ENCODE assay signal across 13 cellular contexts in genomic region chr6:34383171-34383631, GRCh38. TPM values are rescaled to one million over a fixed set of nuclear protein-coding genes. Genes with fewer than 3 reads are reported as not detected.
DNase-seq lines count a peak whose midpoint lies in the region; ATAC-seq and TF ChIP-seq lines count a peak whose summit lies in the region.
"Had no signal": no experiment of that assay in that cellular context is flagged by ENCODE, and none has a peak within 500 bp of the region (broad histone marks: within the 10 kb centered on the region; RNA-seq: fewer than 3 reads in every experiment).

No MANE protein-coding gene starts in this region.

- H3F3A ChIP-seq in GM23338 (replicated peaks; ENCODE audit: low read depth) (no peaks in the 10 kb centered on the region), smooth muscle cell (ENCODE audit: low read depth) (peaks cover 13% of the 10 kb centered on the region)

- TF ChIP-seq POLR2A in adrenal gland (IDR thresholded peaks at IDR 0.05) (no peak), suprapubic skin (IDR thresholded peaks at IDR 0.05) (no peak)

- no peaks in the 10 kb centered on the region; the same call in 2 of the 3 replicates for H3K9me3 Mint-ChIP-seq in GM23338
- H3K9me3 Mint-ChIP-seq: activated T-helper 2 cell treated with anti-CD3 and anti-CD28 coated beads, Interferon-gamma antibody, Interleukin-2, Interleukin-4, amounts not matched to agents 10 μg/mL and 5 μg/mL and 100 μg/mL, durations not matched to agents 14 hours and 24 hours and 36 hours; effector memory CD8-positive, alpha-beta T cell had no signal

- peaks cover 32% of the 10 kb centered on the region for H3K4me1 Mint-ChIP-seq in GM23338

- no peak overlapping the region for H2AFZ ChIP-seq in GM23338
- no peak overlapping the region for H2AFZ ChIP-seq in smooth muscle cell (ENCODE audit: low read depth)

- no peaks in the 10 kb centered on the region for H3K27me3 Mint-ChIP-seq in GM23338 (ENCODE audit: insufficient read depth, low read depth, poor library complexity)
- H3K27me3 Mint-ChIP-seq: effector memory CD8-positive, alpha-beta T cell had no signal

- H3K4me3 ChIP-seq in GM23338 (no peak overlapping the region), adrenal gland (no peak overlapping the region), smooth muscle cell (no peak overlapping the region), suprapubic skin (no peak overlapping the region)

- H3K79me2 ChIP-seq in GM23338 (replicated peaks; ENCODE audit: insufficient read depth), result peaks cover 100% of the 10 kb centered on the region
- peaks cover 59% of the 10 kb centered on the region for H3K79me2 ChIP-seq in smooth muscle cell (ENCODE audit: low read depth)

- H3K27me3 ChIP-seq in GM23338 (ENCODE audit: insufficient read depth) (no peaks in the 10 kb centered on the region), adrenal gland (no peaks in the 10 kb centered on the region), smooth muscle cell (ENCODE audit: low read depth) (no peaks in the 10 kb centered on the region), suprapubic skin (no peaks in the 10 kb centered on the region)

- H3K4me1 ChIP-seq in GM23338 (ENCODE audit: insufficient read depth) (peaks cover 23% of the 10 kb centered on the region), adrenal gland (replicated peaks in 1 of 2) (peaks cover 20 to 53% of the 10 kb centered on the region in 2 donors), smooth muscle cell (ENCODE audit: low read depth) (peaks cover 13% of the 10 kb centered on the region), suprapubic skin (peaks cover 23% of the 10 kb centered on the region)

- H3K27ac ChIP-seq in GM23338 (ENCODE audit: low read depth) (peak overlapping the region; percentile 71; the same call in 1 of the 2 replicates), adrenal gland (peak overlapping the region; percentile 35 to 92 (median 77)), smooth muscle cell (ENCODE audit: low read depth) (peak overlapping the region; percentile 76), suprapubic skin (no peak overlapping the region)

- no peaks in the 10 kb centered on the region; the same call in 2 of the 3 replicates for H3K36me3 Mint-ChIP-seq in GM23338 (ENCODE audit: low read depth)

- WGBS in adrenal gland, 4 donors, result 52 to 61% (median 60%) methylated on average over 3 of the region's 3 CpGs
- 35% methylated on average over 3 of the region's 3 CpGs for WGBS in smooth muscle cell (ENCODE audit: low lambda C conversion rate)
- WGBS in suprapubic skin, result 70% methylated on average over 3 of the region's 3 CpGs

- no peak for TF ChIP-seq EP300 in suprapubic skin (IDR thresholded peaks at IDR 0.05)

- peak overlapping the region; percentile 64 for H3K9ac ChIP-seq in smooth muscle cell (ENCODE audit: low read depth)

- TF ChIP-seq CTCF in GM23338 (conservative IDR thresholded peaks at IDR 0.05; ENCODE audit: low read depth in 2 of 2), result no peak
- TF ChIP-seq CTCF in adrenal gland (IDR thresholded peaks at IDR 0.05), result no peak
- TF ChIP-seq CTCF in smooth muscle cell (IDR thresholded peaks at IDR 0.05; ENCODE audit: borderline replicate concordance, insufficient read depth, poor library complexity, severe bottlenecking), result no peak
- TF ChIP-seq CTCF in suprapubic skin (IDR thresholded peaks at IDR 0.05), result no peak

- peaks cover 36% of the 10 kb centered on the region; the same call in 1 of the 2 replicates for H4K20me1 ChIP-seq in GM23338 (replicated peaks; ENCODE audit: insufficient read depth)
- peaks cover 53% of the 10 kb centered on the region for H4K20me1 ChIP-seq in smooth muscle cell (ENCODE audit: low read depth)

- H3K9me3 ChIP-seq in adrenal gland (replicated peaks in 1 of 3) (no peaks in the 10 kb centered on the region), smooth muscle cell (replicated peaks; ENCODE audit: low read depth) (no peaks in the 10 kb centered on the region), suprapubic skin (no peaks in the 10 kb centered on the region)

- H3K4me2 ChIP-seq in GM23338, result peak overlapping the region; percentile 60; the same call in 1 of the 2 replicates
- H3K4me2 ChIP-seq in smooth muscle cell, result peak overlapping the region; percentile 77

- no peak for ATAC-seq in GM23338
- ATAC-seq: effector memory CD8-positive, alpha-beta T cell had no signal

- intact Hi-C loops in adrenal gland (cut with DNase I), result loop anchor here in 1 of 2 donors (10.0 kb wide), 1 partner anchor 48 kb away; no protein-coding TSS in a partner anchor

- H3K36me3 ChIP-seq in GM23338 (ENCODE audit: insufficient read depth), result no peaks in the 10 kb centered on the region
- no peaks in the 10 kb centered on the region for H3K36me3 ChIP-seq in adrenal gland (replicated peaks in 1 of 2)
- H3K36me3 ChIP-seq in smooth muscle cell (ENCODE audit: low read depth), result no peaks in the 10 kb centered on the region
- H3K36me3 ChIP-seq in suprapubic skin, result no peaks in the 10 kb centered on the region

- DNase-seq in GM23338 (ENCODE audit: low spot score) (no peak), adrenal gland (peak in 2 of 7 donors; percentile 35 to 56), hepatic stellate cell (ENCODE audit: low spot score) (peak; percentile 35), smooth muscle cell (lab: John Stamatoyannopoulos, UW; ENCODE audit: unreplicated experiment) (no peak), HPDE6-E6E7 (ENCODE audit: extremely low spot score) (no peak), activated gamma-delta T cell treated with Interleukin-2 at 50 U/mL for 16 hours (no peak), islet precursor cell (no peak), suprapubic skin (ENCODE audit: low spot score in 2 of 2) (no peak)
- DNase-seq: effector memory CD8-positive, alpha-beta T cell; left cardiac atrium; NCI-H187; right cardiac atrium had no signal

- no peaks in the 10 kb centered on the region for H3K9me2 ChIP-seq in GM23338 (ENCODE audit: insufficient read depth)

- no peak overlapping the region for H3K4me3 Mint-ChIP-seq in GM23338
- H3K4me3 Mint-ChIP-seq: effector memory CD8-positive, alpha-beta T cell had no signal

- H3K27ac Mint-ChIP-seq in GM23338, result peak overlapping the region; percentile 54; the same call in 1 of the 2 replicates
- H3K27ac Mint-ChIP-seq: activated T-helper 2 cell treated with anti-CD3 and anti-CD28 coated beads, Interferon-gamma antibody, Interleukin-2, Interleukin-4, amounts not matched to agents 10 μg/mL and 5 μg/mL and 100 μg/mL, durations not matched to agents 14 hours and 24 hours and 36 hours had no signal

TF ChIP-seq in GM23338, 12 proteins besides CTCF, POLR2A, EP300 and RAD21 (continues in another document):
- TF ChIP-seq ETS1 (IDR thresholded peaks at IDR 0.05) (no peak), ZNF331 (CRISPR knock-in tag; IDR thresholded peaks at IDR 0.05; ENCODE audit: low read depth) (no peak)

RNA-seq across cellular contexts. Expression of gene NUDT3, which starts 9.3 kb away (rescaled TPM):
- 31.1 and 32.5 TPM in 2 replicates for total RNA-seq in GM23338 (2014; rRNA removed; shearing (Covaris generic))
- 11.5 and 12.1 TPM in 2 replicates for polyA plus RNA-seq in GM23338 (2016; fragmentation: Nextera tagmentation; extraction: Ambion mirVana)
- total RNA-seq in adrenal gland, result 10 to 100 TPM; 34.3 to 56.3 (median 45.6) TPM
- 10 to 100 TPM; 18.2 to 24.2 (median 22.9) TPM for polyA plus RNA-seq in adrenal gland
- total RNA-seq in smooth muscle cell, result 12.9 and 15.2 TPM in 2 replicates
- 7.5 and 7.8 TPM in 2 replicates for polyA plus RNA-seq in smooth muscle cell
- total RNA-seq in suprapubic skin, result 10 to 100 TPM; 23.2 to 34.6 (median 28.0) TPM

RNA-seq across cellular contexts. Expression of gene RPS10, which starts 42.7 kb away (rescaled TPM):
- total RNA-seq in GM23338 (2014; rRNA removed; shearing (Covaris generic)), result 1,675 and 2,175 TPM in 2 replicates
- polyA plus RNA-seq in GM23338 (2016; fragmentation: Nextera tagmentation; extraction: Ambion mirVana) (1,755 and 1,834 TPM in 2 replicates), adrenal gland (1,000 to 10,000 TPM in 2 of 3 donors, 100 to 1,000 TPM in 1; 937 to 2,565 (median 2,238) TPM), smooth muscle cell (660 and 695 TPM in 2 replicates)
- total RNA-seq in adrenal gland (1,000 to 10,000 TPM; 1,048 to 3,093 (median 1,795) TPM), smooth muscle cell (2,106 and 2,498 TPM in 2 replicates), suprapubic skin (1,000 to 10,000 TPM; 1,674 to 3,777 (median 3,332) TPM)
